In the genomic region with DNA sequence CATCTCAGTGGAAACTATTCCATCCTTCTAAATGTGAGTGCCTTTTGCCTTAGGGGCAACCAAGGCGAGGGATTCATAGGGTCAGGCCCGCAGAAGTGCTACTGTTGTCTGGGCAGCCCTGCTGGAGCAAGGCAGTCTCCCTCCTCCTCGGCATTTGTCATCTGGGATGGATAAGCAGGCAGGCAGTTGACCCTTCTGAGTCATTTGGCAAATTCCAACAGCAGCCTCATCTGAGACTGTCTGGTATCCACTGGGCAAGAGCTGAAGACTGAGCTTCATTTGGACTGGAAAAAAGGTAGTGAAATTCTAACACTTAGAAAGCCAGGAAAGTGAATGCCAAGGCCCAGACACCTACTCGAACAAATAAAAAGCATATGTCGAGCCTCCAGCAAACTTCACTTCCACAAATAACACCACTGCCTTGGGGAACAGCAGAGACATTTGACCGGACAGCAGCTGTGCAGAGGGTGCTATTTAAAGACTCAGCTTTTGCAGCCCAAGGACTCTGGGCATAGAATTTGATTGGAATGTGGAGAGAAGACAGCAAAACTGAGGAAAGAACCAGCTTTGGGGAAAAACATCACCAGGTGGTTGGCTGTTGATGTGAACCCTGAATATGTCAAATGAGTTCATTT, we compare ENCODE assay signal across 11 cellular contexts. TPM values are rescaled to one million over a fixed set of nuclear protein-coding genes. Genes with fewer than 3 reads are reported as not detected.
DNase-seq lines count a peak whose midpoint lies in the region; ATAC-seq and TF ChIP-seq lines count a peak whose summit lies in the region.
"Had no signal": no experiment of that assay in that cellular context is flagged by ENCODE, and none has a peak within 500 bp of the region (broad histone marks: within the 10 kb centered on the region; RNA-seq: fewer than 3 reads in every experiment).

No MANE protein-coding gene starts in this region.

- ATAC-seq in GM21447 (IDR thresholded peaks at IDR 0.05; ENCODE audit: unreplicated experiment) (no peak), HG03139 (IDR thresholded peaks at IDR 0.05; ENCODE audit: unreplicated experiment) (no peak)

- no peaks in the 10 kb centered on the region for H3K27me3 ChIP-seq in sigmoid colon

- H3K4me1 ChIP-seq in sigmoid colon = peaks cover 0 to 16% (median 9%) of the 10 kb centered on the region in 4 donors

- intact Hi-C loops in sigmoid colon (cut with DNase I) = no loop called here

- H3K4me3 ChIP-seq in sigmoid colon = no peak overlapping the region

- no peak for TF ChIP-seq CTCF in sigmoid colon (IDR thresholded peaks at IDR 0.05)

- H3K27ac ChIP-seq in sigmoid colon = peak overlapping the region in 3 of 4 donors; percentile 29 to 61 (median 48)
- H3K27ac ChIP-seq: VCaP had no signal

- no peaks in the 10 kb centered on the region for H3K36me3 ChIP-seq in sigmoid colon

- DNase-seq in GM04503 (ENCODE audit: low read depth) (peak; percentile 65), T1000 (lab: John Stamatoyannopoulos, UW) (peak; percentile 63), fibroblast of the conjunctiva (ENCODE audit: low read depth) (peak; percentile 47), sigmoid colon (no peak), SK-N-DZ (ENCODE audit: low spot score) (no peak), retina (no peak)
- DNase-seq: NCI-H2107; stimulated activated CD4-positive, alpha-beta T cell treated with anti-CD3 and anti-CD28 coated beads, Interleukin-12 subunit alpha, Interleukin-12 subunit beta, amount 100 ng/mL, for 4 hours had no signal

- 74 to 79% methylated on average over 6 of the region's 6 CpGs for WGBS in sigmoid colon, 2 donors

- no peaks in the 10 kb centered on the region for H3K9me3 ChIP-seq in sigmoid colon

- TF ChIP-seq EP300 in sigmoid colon (IDR thresholded peaks at IDR 0.05) = no peak

- TF ChIP-seq POLR2A in sigmoid colon (IDR thresholded peaks at IDR 0.05) = no peak

RNA-seq across cellular contexts. Expression of gene ZBTB40, which starts 4.0 kb away (rescaled TPM):
- 10 to 100 TPM; 14.3 to 22.2 (median 15.9) TPM for total RNA-seq in sigmoid colon
- 10 to 100 TPM in 1 of 3 donors, 1 to 10 TPM in 2; 1.8 to 10.3 (median 1.8) TPM for polyA plus RNA-seq in sigmoid colon
- polyA plus RNA-seq in SK-N-DZ (2014; cell fraction: cytosol; rRNA removed) = 14.9 and 17.1 TPM in 2 replicates
- polyA plus RNA-seq in SK-N-DZ (2014; cell fraction: nucleus; rRNA removed) = 53.1 and 73.3 TPM in 2 replicates

Comparison
In these comparisons a context has a peak if more than half of its experiments do, and no peak if none do; other contexts are left out.
1. DNase-seq: peak in GM04503 (single experiment), T1000 (single experiment) and fibroblast of the conjunctiva (single experiment); none in sigmoid colon (single experiment), SK-N-DZ (single experiment) and retina (single experiment).